11 cellular contexts compared by ENCODE assay signal in genomic region chr3:64163755-64164148, GRCh38.
DNase-seq lines count a peak whose midpoint lies in the region; ATAC-seq and TF ChIP-seq lines count a peak whose summit lies in the region.
"Had no signal": no experiment of that assay in that cellular context is flagged by ENCODE, and none has a peak within 500 bp of the region (broad histone marks: within the 10 kb centered on the region; RNA-seq: fewer than 3 reads in every experiment).

No MANE protein-coding gene starts in this region.

- DNase-seq in EH (ENCODE audit: low read depth) = peak; percentile 98
- peak; percentile 11 for DNase-seq in SHP77 treated with DMSO at 0.1 percent for 48 hours (lab: John Stamatoyannopoulos, UW)
- DNase-seq in kidney epithelial cell (ENCODE audit: low read depth) = peak; percentile 82
- no peak for DNase-seq in COLO668 (lab: John Stamatoyannopoulos, UW; ENCODE audit: unreplicated experiment)
- DNase-seq in NCI-H774 (lab: John Stamatoyannopoulos, UW) = no peak
- DNase-seq in caudate nucleus (lab: John Stamatoyannopoulos, UW) = no peak
- DNase-seq: activated T-cell treated with anti-CD3 and anti-CD28 coated beads, Interleukin-2, amount 50 U/mL, for 24 hours; left colon; NCI-H1092 had no signal

- H3K36me3 ChIP-seq in kidney epithelial cell (ENCODE audit: control insufficient read depth, insufficient read depth, low read length) = peaks cover 4% of the 10 kb centered on the region

- ATAC-seq in HG02588 (IDR thresholded peaks at IDR 0.05; ENCODE audit: unreplicated experiment) (peak; percentile 62), HG03175 (IDR thresholded peaks at IDR 0.05; ENCODE audit: unreplicated experiment) (no peak)
- ATAC-seq: left colon had no signal

- H3K4me3 ChIP-seq in kidney epithelial cell (ENCODE audit: low read depth, low read length) = no peak overlapping the region

- no peak overlapping the region for H3K27ac ChIP-seq in caudate nucleus (ENCODE audit: low read depth, low read length)

- no peak for TF ChIP-seq CTCF in kidney epithelial cell (IDR thresholded peaks at IDR 0.05; ENCODE audit: insufficient read depth, low read length, poor library complexity, severe bottlenecking)

- H3K27me3 ChIP-seq in kidney epithelial cell (ENCODE audit: control insufficient read depth, insufficient read depth, low read length) = no peaks in the 10 kb centered on the region

Comparison
In these comparisons a context has a peak if more than half of its experiments do, and no peak if none do; other contexts are left out.
1. DNase-seq: peak in EH (single experiment), SHP77 treated with DMSO at 0.1 percent for 48 hours (single experiment) and kidney epithelial cell (single experiment); none in COLO668 (single experiment), NCI-H774 (single experiment) and caudate nucleus (0 of 61).